ENCODE assay signal across 15 cellular contexts in the genomic region with DNA sequence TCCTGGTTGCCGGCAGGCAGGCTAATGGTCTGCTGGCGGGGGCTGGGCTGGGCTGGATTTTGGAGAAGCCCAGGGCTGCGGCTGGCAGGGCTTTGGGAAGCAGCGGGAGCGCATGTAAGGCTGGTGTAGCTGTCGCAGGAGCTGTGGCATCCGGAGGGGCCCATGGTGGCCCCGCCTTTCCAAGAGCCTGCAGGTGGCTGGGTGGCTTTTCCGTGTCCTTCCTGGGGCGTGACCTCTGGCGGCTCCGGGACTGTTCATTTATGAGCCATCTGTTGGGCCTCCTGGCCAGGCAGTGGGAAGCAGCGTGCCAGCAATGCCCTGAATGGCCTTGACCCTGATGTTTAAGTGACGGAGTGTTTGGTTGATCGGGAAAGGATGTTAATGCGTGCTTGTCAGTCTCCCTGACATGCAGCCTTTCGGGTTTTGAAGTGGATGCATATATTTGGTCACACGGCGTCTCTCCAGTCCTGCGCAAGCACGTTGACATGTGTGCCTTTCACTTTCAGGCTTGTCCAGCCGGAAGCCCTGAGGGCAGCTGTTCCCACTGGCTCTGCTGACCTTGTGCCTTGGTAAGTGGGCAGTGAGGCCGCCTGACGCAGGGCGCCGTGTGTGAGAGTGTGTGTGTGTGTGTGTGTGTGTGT. TPM values are rescaled to one million over a fixed set of nuclear protein-coding genes. Genes with fewer than 3 reads are reported as not detected.
DNase-seq lines count a peak whose midpoint lies in the region; ATAC-seq, FAIRE-seq and TF ChIP-seq lines count a peak whose summit lies in the region.
"Had no signal": no experiment of that assay in that cellular context is flagged by ENCODE, and none has a peak within 500 bp of the region (broad histone marks: within the 10 kb centered on the region; RNA-seq: fewer than 3 reads in every experiment).

No MANE protein-coding gene starts in this region.

- DNase-seq in DMS 273 (lab: John Stamatoyannopoulos, UW; ENCODE audit: unreplicated experiment), result peak; percentile 25
- no peak for DNase-seq in DMS 273 treated with DMSO at 0.1 percent for 48 hours (lab: John Stamatoyannopoulos, UW)
- peak; percentile 38 for DNase-seq in fibroblast of villous mesenchyme (ENCODE audit: low read depth)
- peak in 2 of 3 donors; percentile 51 to 59 for DNase-seq in mucosa of descending colon
- peak; percentile 82 for DNase-seq in upper lobe of right lung
- DNase-seq in GM12892 (ENCODE audit: insufficient read length), result no peak
- DNase-seq: 8988T; activated naive CD8-positive, alpha-beta T cell treated with anti-CD3 and anti-CD28 coated beads, Interleukin-2, amount 50 U/mL, for 24 hours; activated T-cell treated with anti-CD3 and anti-CD28 coated beads, Interleukin-2, amount 50 U/mL, for 1 hour; CD8-positive, alpha-beta T cell; NCI-H446 treated with DMSO at 0.1 percent for 48 hours; T-helper 1 cell had no signal

- intact Hi-C loops in mucosa of descending colon (cut with DNase I, micrococcal nuclease), result no loop called here
- intact Hi-C loops in upper lobe of right lung (cut with DNase I), result loop anchor here (10.0 kb wide), 1 partner anchor 99 kb away; no protein-coding TSS in a partner anchor

- no peaks in the 10 kb centered on the region for H3K36me3 ChIP-seq in mucosa of descending colon (ENCODE audit: low read depth)
- peaks cover 8% of the 10 kb centered on the region for H3K36me3 ChIP-seq in upper lobe of right lung

- H3K4me1 ChIP-seq in mucosa of descending colon (ENCODE audit: low read depth) (peaks cover 10% of the 10 kb centered on the region), upper lobe of right lung (peaks cover 17% of the 10 kb centered on the region)

- no peak overlapping the region for H3K4me3 ChIP-seq in fibroblast of villous mesenchyme (ENCODE audit: low read depth, low read length)
- H3K4me3 ChIP-seq in mucosa of descending colon, result no peak overlapping the region
- H3K4me3 ChIP-seq in upper lobe of right lung, result peak overlapping the region; percentile 30

- TF ChIP-seq CTCF in fibroblast of villous mesenchyme (IDR thresholded peaks at IDR 0.05; ENCODE audit: insufficient read depth, low read depth, low read length) (no peak), mucosa of descending colon (IDR thresholded peaks at IDR 0.05) (no peak), upper lobe of right lung (IDR thresholded peaks at IDR 0.05) (no peak)

- FAIRE-seq in GM12892 (lab: Jason Lieb, UNC), result no peak

- peak; percentile 90 for ATAC-seq in mucosa of descending colon
- peak; percentile 88 for ATAC-seq in upper lobe of right lung
- no peak for ATAC-seq in GM21367 (IDR thresholded peaks at IDR 0.05; ENCODE audit: unreplicated experiment)
- ATAC-seq in GM21360 (IDR thresholded peaks at IDR 0.05; ENCODE audit: unreplicated experiment), result no peak
- ATAC-seq: activated naive CD8-positive, alpha-beta T cell treated with anti-CD3 and anti-CD28 coated beads, Interleukin-2, amount 50 U/mL, for 24 hours; CD8-positive, alpha-beta T cell; HCT116 had no signal

- H3K9me3 ChIP-seq in mucosa of descending colon (no peaks in the 10 kb centered on the region), upper lobe of right lung (no peaks in the 10 kb centered on the region)

- TF ChIP-seq POLR2A in GM12892 (IDR thresholded peaks at IDR 0.05; ENCODE audit: low read depth, low read length), result no peak

- peak overlapping the region; percentile 43 for H3K27ac ChIP-seq in upper lobe of right lung

- no peaks in the 10 kb centered on the region for H3K27me3 ChIP-seq in upper lobe of right lung

RNA-seq across cellular contexts. Expression of a gene that starts 38.5 kb away (rescaled TPM):
- total RNA-seq in fibroblast of villous mesenchyme (52.2 and 63.5 TPM in 2 replicates), mucosa of descending colon (100 to 1,000 TPM in 1 of 3 donors, 10 to 100 TPM in 2; 77.7 to 120 (median 97.7) TPM), upper lobe of right lung (86.0 TPM)
- 36.2 TPM for polyA plus RNA-seq in GM12892 (2012; ENCODE audit: missing spikeins)

Comparison
In these comparisons a context has a peak if more than half of its experiments do, and no peak if none do; other contexts are left out.
1. DNase-seq: peak in DMS 273 (single experiment), fibroblast of villous mesenchyme (single experiment), mucosa of descending colon (2 of 3) and upper lobe of right lung (single experiment); none in DMS 273 treated with DMSO at 0.1 percent for 48 hours (single experiment) and GM12892 (single experiment).
2. ATAC-seq: peak in mucosa of descending colon (single experiment) and upper lobe of right lung (single experiment); none in GM21367 (single experiment) and GM21360 (single experiment).